In the genomic region with DNA sequence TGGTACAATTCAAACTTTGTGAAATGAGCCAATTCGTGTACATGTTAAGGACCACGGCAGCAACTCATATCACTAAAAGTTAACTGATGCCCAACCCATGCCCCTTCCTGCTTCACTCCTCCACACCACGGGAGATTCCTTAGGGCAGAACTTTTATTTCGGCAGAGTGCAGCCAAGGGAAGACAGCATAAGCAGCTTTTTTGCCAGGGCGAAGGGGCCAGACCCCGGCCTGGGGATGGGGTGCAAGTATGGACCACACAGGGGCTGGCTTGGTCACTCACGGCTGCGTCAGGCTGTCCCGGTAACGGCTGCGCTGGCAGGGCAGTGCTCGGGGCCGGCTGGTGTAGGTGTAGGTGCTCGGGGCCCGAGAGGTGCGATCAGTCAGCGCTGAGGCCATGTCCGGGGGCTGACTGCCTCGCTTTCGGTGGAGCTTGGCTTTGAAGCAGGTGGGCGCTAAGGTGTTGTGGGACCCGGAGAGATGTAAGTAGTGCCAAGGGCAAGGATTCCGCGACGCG, we compare ENCODE assay signal across 8 cellular contexts. TPM values are rescaled to one million over a fixed set of nuclear protein-coding genes. Genes with fewer than 3 reads are reported as not detected.
DNase-seq lines count a peak whose midpoint lies in the region; ATAC-seq and TF ChIP-seq lines count a peak whose summit lies in the region.

No MANE protein-coding gene starts in this region.

- no peaks in the 10 kb centered on the region for H3K9me3 Mint-ChIP-seq in activated CD4-positive, alpha-beta memory T cell treated with anti-CD3 and anti-CD28 coated beads for 36 hours

- POLR2A ChIA-PET in activated CD4-positive, alpha-beta memory T cell treated with anti-CD3 and anti-CD28 coated beads for 36 hours (lab: Charles Lee) = interaction anchor here (0.6 to 2.1 kb wide), 8 partner anchors 10 to 179 kb away, joined by 3 to 9 read pairs (median 5); partner anchors contain the start of gene TAGAP

- H3K27me3 ChIP-seq in ACC112 (ENCODE audit: insufficient read depth, low read length) = no peaks in the 10 kb centered on the region
- H3K27me3 ChIP-seq in gastrocnemius medialis = no peaks in the 10 kb centered on the region

- H3K36me3 ChIP-seq in ACC112 (ENCODE audit: insufficient read depth, low read length) (peaks cover 3% of the 10 kb centered on the region; the same call in 1 of the 2 replicates), gastrocnemius medialis (no peaks in the 10 kb centered on the region)

- peaks cover 36% of the 10 kb centered on the region for H3K4me1 Mint-ChIP-seq in activated CD4-positive, alpha-beta memory T cell treated with anti-CD3 and anti-CD28 coated beads for 36 hours (ENCODE audit: low read depth)

- peaks cover 14% of the 10 kb centered on the region for H3K79me2 ChIP-seq in ACC112 (ENCODE audit: control insufficient read depth, insufficient read depth, low read length, unreplicated experiment)

- in situ Hi-C loops in gastrocnemius medialis (cut with MboI; ENCODE audit: low sequenced_read_pairs in 4 of 4) = loop anchor here in 1 of 4 donors (25.0 kb wide), 1 partner anchor 787 kb away; no protein-coding TSS in a partner anchor

- H3K27ac ChIP-seq in ACC112 (ENCODE audit: low read depth, low read length) = peak overlapping the region; percentile 75; the same call in 1 of the 2 replicates
- H3K27ac ChIP-seq in gastrocnemius medialis = peak overlapping the region; percentile 81 to 91 (median 88)

- peak overlapping the region; percentile 94 for H3K4me3 ChIP-seq in ACC112 (ENCODE audit: low read depth, low read length)
- H3K4me3 ChIP-seq in gastrocnemius medialis = peak overlapping the region; percentile 70 to 77 (median 74)

- no peak for TF ChIP-seq CTCF in gastrocnemius medialis (IDR thresholded peaks at IDR 0.05 in 4 of 5, conservative IDR thresholded peaks at IDR 0.05 in 1 of 5)

- intact Hi-C loops in activated CD4-positive, alpha-beta memory T cell treated with anti-CD3 and anti-CD28 coated beads for 36 hours (cut with micrococcal nuclease) = loop anchor here (1.0 to 5.0 kb wide), 4 partner anchors 63 to 182 kb away; no protein-coding TSS in a partner anchor
- intact Hi-C loops in left cardiac atrium (cut with DNase I) (no loop called here), gastrocnemius medialis (cut with DNase I; ENCODE audit: low total_unique reads) (no loop called here)

- no peak for TF ChIP-seq POLR2A in gastrocnemius medialis (IDR thresholded peaks at IDR 0.05)

- CTCF ChIA-PET in activated CD4-positive, alpha-beta memory T cell treated with anti-CD3 and anti-CD28 coated beads for 36 hours (lab: Charles Lee) = interaction anchor here (1.0 to 3.1 kb wide), 11 partner anchors 8 to 137 kb away, joined by 3 to 36 read pairs (median 9); no protein-coding TSS in a partner anchor

- H3K27me3 Mint-ChIP-seq in activated CD4-positive, alpha-beta memory T cell treated with anti-CD3 and anti-CD28 coated beads for 36 hours = no peaks in the 10 kb centered on the region

- H3K4me3 Mint-ChIP-seq in activated CD4-positive, alpha-beta memory T cell treated with anti-CD3 and anti-CD28 coated beads for 36 hours = peak overlapping the region; percentile 97

- ATAC-seq in GM18907 (IDR thresholded peaks at IDR 0.05; ENCODE audit: unreplicated experiment) (peak; percentile 32), HG03280 (IDR thresholded peaks at IDR 0.05; ENCODE audit: unreplicated experiment) (peak; percentile 39), left cardiac atrium (peak; percentile 13 to 48), gastrocnemius medialis (peak; percentile 1 to 14)

- H3K9me3 ChIP-seq in gastrocnemius medialis = no peaks in the 10 kb centered on the region

- peak overlapping the region; percentile 86 for H3K27ac Mint-ChIP-seq in activated CD4-positive, alpha-beta memory T cell treated with anti-CD3 and anti-CD28 coated beads for 36 hours

- H3K4me1 ChIP-seq in ACC112 (ENCODE audit: control insufficient read depth, insufficient read depth, low read length, unreplicated experiment) (peaks cover 36% of the 10 kb centered on the region), gastrocnemius medialis (peaks cover 13 to 20% of the 10 kb centered on the region in 2 donors)

- DNase-seq in activated CD4-positive, alpha-beta memory T cell treated with anti-CD3 and anti-CD28 coated beads for 36 hours = no peak
- DNase-seq in left cardiac atrium = no peak
- no peak for DNase-seq in gastrocnemius medialis
- no peak for DNase-seq in cortex of kidney (lab: John Stamatoyannopoulos, UW)
- no peak for DNase-seq in effector CD4-positive, alpha-beta T cell

- peak overlapping the region; percentile 96 for H2AFZ ChIP-seq in ACC112 (ENCODE audit: low read length, unreplicated experiment)

- no peaks in the 10 kb centered on the region for H3K36me3 Mint-ChIP-seq in activated CD4-positive, alpha-beta memory T cell treated with anti-CD3 and anti-CD28 coated beads for 36 hours

RNA-seq across cellular contexts. Expression of gene RSPH3, which starts 0.8 kb away (rescaled TPM):
- total RNA-seq in activated CD4-positive, alpha-beta memory T cell treated with anti-CD3 and anti-CD28 coated beads for 36 hours = 1 to 10 TPM; 6.1 to 6.8 TPM
- total RNA-seq in left cardiac atrium (10 to 100 TPM in 1 of 2 donors, 1 to 10 TPM in 1; 9.1 to 10.1 TPM), gastrocnemius medialis (1 to 10 TPM; 1.9 to 4.4 (median 2.3) TPM)

RNA-seq across cellular contexts. Expression of gene TAGAP, which starts 45.6 kb away (rescaled TPM):
- 10 to 100 TPM; 40.1 to 41.6 TPM for total RNA-seq in activated CD4-positive, alpha-beta memory T cell treated with anti-CD3 and anti-CD28 coated beads for 36 hours
- total RNA-seq in left cardiac atrium (1 to 10 TPM; 1.6 to 2.6 TPM), gastrocnemius medialis (under 1 TPM in 2 of 4 donors, not detected in 2; 0.25 to 0.44 TPM)

Comparison
In these comparisons a context has a peak if more than half of its experiments do, and no peak if none do; other contexts are left out.
1. RNA of gene TAGAP, which starts 45.6 kb away (total RNA-seq): 40.1 to 41.6 TPM in activated CD4-positive, alpha-beta memory T cell treated with anti-CD3 and anti-CD28 coated beads for 36 hours; 1.6 to 2.6 TPM in left cardiac atrium and 0.25 to 0.44 TPM in gastrocnemius medialis; every median in the first group is over 10 times any median in the second.
2. Peak in every context shown above with its lines, with median percentiles within 50 percentile points of each other: ATAC-seq.